17 cellular contexts compared by ENCODE assay signal in the genomic region with DNA sequence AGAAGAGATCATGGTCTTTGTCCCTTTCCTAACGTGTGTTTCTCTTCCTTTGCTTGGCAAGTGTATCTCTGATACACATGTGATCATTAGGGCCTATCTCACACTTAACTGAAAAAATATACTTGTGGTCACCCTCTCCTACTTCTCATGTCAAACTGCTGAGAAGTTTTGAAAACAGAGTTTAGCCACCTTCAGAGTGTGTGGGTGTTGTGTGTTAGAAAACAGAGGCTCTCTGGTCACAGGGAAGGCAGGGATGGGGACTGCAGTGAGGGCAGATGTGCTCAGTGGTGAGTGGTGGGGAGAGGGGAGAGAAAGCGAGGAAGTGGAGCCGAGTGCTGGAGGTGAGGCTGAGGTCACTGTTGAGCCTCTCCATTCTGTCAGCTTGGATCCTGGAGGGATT. TPM values are rescaled to one million over a fixed set of nuclear protein-coding genes. Genes with fewer than 3 reads are reported as not detected.
DNase-seq lines count a peak whose midpoint lies in the region; ATAC-seq, FAIRE-seq and TF ChIP-seq lines count a peak whose summit lies in the region.
"Had no signal": no experiment of that assay in that cellular context is flagged by ENCODE, and none has a peak within 500 bp of the region (broad histone marks: within the 10 kb centered on the region; RNA-seq: fewer than 3 reads in every experiment).

No MANE protein-coding gene starts in this region.

- peaks cover 84% of the 10 kb centered on the region for H3K4me1 Mint-ChIP-seq in CD4-positive, alpha-beta T cell (ENCODE audit: low read depth)
- H3K4me1 Mint-ChIP-seq in activated B cell treated with CpG ODN at 0.5 μM for 24 hours, result peaks cover 88% of the 10 kb centered on the region
- peaks cover 34% of the 10 kb centered on the region for H3K4me1 Mint-ChIP-seq in mesothelial cell of epicardium

- POLR2A ChIA-PET in CD4-positive, alpha-beta T cell (lab: Charles Lee), result interaction anchor here (1.0 to 1.4 kb wide), 2 partner anchors 9 to 14 kb away, joined by 3 read pairs; no protein-coding TSS in a partner anchor
- POLR2A ChIA-PET in activated B cell treated with CpG ODN at 0.5 μM for 24 hours (lab: Charles Lee), result interaction anchor here (1.0 to 4.5 kb wide), 5 partner anchors 9 to 27 kb away, joined by 3 to 38 read pairs (median 5); no protein-coding TSS in a partner anchor

- no peak for TF ChIP-seq CTCF in CD4-positive, alpha-beta T cell (IDR thresholded peaks at IDR 0.05)
- TF ChIP-seq CTCF in activated B cell treated with CpG ODN at 0.5 μM for 24 hours (IDR thresholded peaks at IDR 0.05) (no peak), mesothelial cell of epicardium (IDR thresholded peaks at IDR 0.05; ENCODE audit: unreplicated experiment) (no peak)

- H3K4me3 Mint-ChIP-seq in CD4-positive, alpha-beta T cell, result no peak overlapping the region
- H3K4me3 Mint-ChIP-seq in activated B cell treated with CpG ODN at 0.5 μM for 24 hours (peak overlapping the region; percentile 17), mesothelial cell of epicardium (no peak overlapping the region)

- CTCF ChIA-PET in CD4-positive, alpha-beta T cell (lab: Charles Lee), result no interaction called here
- CTCF ChIA-PET in activated B cell treated with CpG ODN at 0.5 μM for 24 hours (lab: Charles Lee), result interaction anchor here (1.3 kb wide), 1 partner anchor 145 kb away, joined by 4 read pairs; no protein-coding TSS in a partner anchor

- no peaks in the 10 kb centered on the region for H3K9me3 Mint-ChIP-seq in CD4-positive, alpha-beta T cell
- H3K9me3 Mint-ChIP-seq in activated B cell treated with CpG ODN at 0.5 μM for 24 hours, result no peaks in the 10 kb centered on the region
- H3K9me3 Mint-ChIP-seq in mesothelial cell of epicardium, result no peaks in the 10 kb centered on the region

- peaks cover 87% of the 10 kb centered on the region for H3K36me3 Mint-ChIP-seq in CD4-positive, alpha-beta T cell (ENCODE audit: low read depth)
- peaks cover 94% of the 10 kb centered on the region for H3K36me3 Mint-ChIP-seq in activated B cell treated with CpG ODN at 0.5 μM for 24 hours (ENCODE audit: low read depth)
- H3K36me3 Mint-ChIP-seq in mesothelial cell of epicardium, result no peaks in the 10 kb centered on the region

- no peak for DNase-seq in CD4-positive, alpha-beta T cell
- DNase-seq in GM12891 (ENCODE audit: insufficient read length, low spot score) (no peak), activated B cell treated with CpG ODN at 0.5 μM for 24 hours (no peak), mesothelial cell of epicardium (ENCODE audit: low spot score in 2 of 2, unreplicated experiment in 2 of 2) (no peak), retina (no peak)
- no peak for DNase-seq in stimulated activated naive CD4-positive, alpha-beta T cell (lab: John Stamatoyannopoulos, UW)
- DNase-seq: cortex of kidney, erythroblast, NCI-H1694 treated with DMSO at 0.1 percent for 48 hours, NCI-H510A, stomach had no signal

- peak overlapping the region; percentile 51 for H3K27ac ChIP-seq in CD4-positive, alpha-beta T cell (ENCODE audit: low read depth, low read length)
- H3K27ac ChIP-seq: ascending aorta, stomach had no signal

- ATAC-seq in CD4-positive, alpha-beta T cell (ENCODE audit: poor library complexity), result no peak
- ATAC-seq in activated B cell treated with CpG ODN at 0.5 μM for 24 hours (ENCODE audit: low read depth) (no peak), HG03280 (IDR thresholded peaks at IDR 0.05; ENCODE audit: unreplicated experiment) (no peak), HG03045 (IDR thresholded peaks at IDR 0.05; ENCODE audit: unreplicated experiment) (no peak)

- H3K27me3 Mint-ChIP-seq in CD4-positive, alpha-beta T cell, result no peaks in the 10 kb centered on the region
- no peaks in the 10 kb centered on the region for H3K27me3 Mint-ChIP-seq in activated B cell treated with CpG ODN at 0.5 μM for 24 hours
- no peaks in the 10 kb centered on the region for H3K27me3 Mint-ChIP-seq in mesothelial cell of epicardium (ENCODE audit: low read depth)

- FAIRE-seq in GM12891 (lab: Jason Lieb, UNC), result peak; percentile 87
- FAIRE-seq: islet of Langerhans had no signal

- peak; percentile 28; the same call in 1 of the 2 replicates for TF ChIP-seq POLR2A in GM12891 (IDR thresholded peaks at IDR 0.05; ENCODE audit: low read depth, low read length)

- no peaks in the 10 kb centered on the region for H3K27me3 ChIP-seq in CD4-positive, alpha-beta T cell (ENCODE audit: control insufficient read depth, insufficient read depth, low read length)
- H3K27me3 ChIP-seq: ascending aorta had no signal

- H3K27ac Mint-ChIP-seq in CD4-positive, alpha-beta T cell, result peak overlapping the region; percentile 84
- peak overlapping the region; percentile 96 for H3K27ac Mint-ChIP-seq in activated B cell treated with CpG ODN at 0.5 μM for 24 hours
- H3K27ac Mint-ChIP-seq in mesothelial cell of epicardium, result peak overlapping the region; percentile 52

- H3K9me3 ChIP-seq in CD4-positive, alpha-beta T cell (ENCODE audit: control insufficient read depth, low read length), result no peaks in the 10 kb centered on the region
- H3K9me3 ChIP-seq: ascending aorta, stomach had no signal

- intact Hi-C loops in CD4-positive, alpha-beta T cell (cut with DNase I, micrococcal nuclease), result no loop called here
- intact Hi-C loops in activated B cell treated with CpG ODN at 0.5 μM for 24 hours (cut with micrococcal nuclease), result no loop called here

TF ChIP-seq in GM12891, 5 proteins besides CTCF, POLR2A, EP300 and RAD21:
- TF ChIP-seq TAF1 (IDR thresholded peaks at IDR 0.05; ENCODE audit: low read depth, low read length), result no peak
- TF ChIP-seq POLR2AphosphoS5 (IDR thresholded peaks at IDR 0.05; ENCODE audit: low read depth, low read length), result no peak
- TF ChIP-seq SPI1 (IDR thresholded peaks at IDR 0.05; ENCODE audit: low read depth, low read length), result peak; percentile 41; the same call in 1 of the 2 replicates
- no peak for TF ChIP-seq POU2F2 (IDR thresholded peaks at IDR 0.05; ENCODE audit: low read depth, low read length)

RNA-seq across cellular contexts. Expression of a gene that starts 29.4 kb away (rescaled TPM):
- not detected for total RNA-seq in CD4-positive, alpha-beta T cell
- 0.49 TPM for polyA plus RNA-seq in GM12891 (2012; ENCODE audit: low read depth, missing spikeins)
- total RNA-seq in activated B cell treated with CpG ODN at 0.5 μM for 24 hours (0.44 TPM in 1 of 2 replicates, not detected in the other), mesothelial cell of epicardium (44.6 to 53.3 TPM (median 46.4 TPM) in 3 replicates)
- total RNA-seq: M059J, skeletal muscle tissue had no signal

RNA-seq across cellular contexts. Expression of a gene that starts 36.8 kb away (rescaled TPM):
- 10 to 100 TPM; 31.5 to 32.3 TPM for total RNA-seq in CD4-positive, alpha-beta T cell
- polyA plus RNA-seq in GM12891 (2012; ENCODE audit: low read depth, missing spikeins), result 44.9 TPM
- 42.2 and 45.7 TPM in 2 replicates for total RNA-seq in activated B cell treated with CpG ODN at 0.5 μM for 24 hours
- total RNA-seq in mesothelial cell of epicardium, result 35.3 to 35.9 TPM (median 35.3 TPM) in 3 replicates

Comparison
In these comparisons a context has a peak if more than half of its experiments do, and no peak if none do; other contexts are left out.
1. RNA of a gene that starts 29.4 kb away (total RNA-seq): 44.6 to 53.3 TPM in mesothelial cell of epicardium; 0.44 TPM in activated B cell treated with CpG ODN at 0.5 μM for 24 hours and not detected in CD4-positive, alpha-beta T cell; every median in the first group is over 10 times any median in the second.
2. Peak in every context shown above with its lines, with median percentiles within 50 percentile points of each other: H3K27ac Mint-ChIP-seq.